ENCODE assay signal across 1 cellular context in genomic region chr4:127782275-127783025, GRCh38.
TF ChIP-seq lines count a peak whose summit lies in the region.

HSPA4L (plus strand) TSS chr4:127782322; CDS start chr4:127782551, 229 bp downstream.

TF ChIP-seq in HepG2, 621 proteins besides CTCF, POLR2A, EP300 and RAD21 (continued from another document and continues in another):
- TF ChIP-seq CENPX (CRISPR knock-in tag; IDR thresholded peaks at IDR 0.05) (no peak), ZSCAN29 (CRISPR knock-in tag; conservative IDR thresholded peaks at IDR 0.05) (0 out of 2 replicates have a peak, but pooled peaks have one; percentile 25), MTA1 (CRISPR knock-in tag; IDR thresholded peaks at IDR 0.05; ENCODE audit: borderline replicate concordance) (no peak; the same call in 1 of the 2 replicates), GTF2F1 (IDR thresholded peaks at IDR 0.05; ENCODE audit: low read length) (no peak), ARNT (IDR thresholded peaks at IDR 0.05) (no peak), KLF16 (CRISPR knock-in tag; IDR thresholded peaks at IDR 0.05) (no peak), PREB (CRISPR knock-in tag; IDR thresholded peaks at IDR 0.05) (no peak), ZNF124 (CRISPR knock-in tag; IDR thresholded peaks at IDR 0.05) (no peak), SRY (CRISPR knock-in tag; IDR thresholded peaks at IDR 0.05) (0 out of 2 replicates have a peak, but pooled peaks have one; percentile 34), ZNF772 (CRISPR knock-in tag; IDR thresholded peaks at IDR 0.05) (no peak), RORA (CRISPR knock-in tag; IDR thresholded peaks at IDR 0.05) (no peak), ZNF564 (CRISPR knock-in tag; IDR thresholded peaks at IDR 0.05) (no peak; the same call in none of the 2 replicates), TCF7 (IDR thresholded peaks at IDR 0.05; ENCODE audit: low read depth) (no peak), ZNF383 (CRISPR knock-in tag; IDR thresholded peaks at IDR 0.05; ENCODE audit: borderline replicate concordance) (no peak), HNRNPLL (IDR thresholded peaks at IDR 0.05; ENCODE audit: low read depth, low read length, poor library complexity, severe bottlenecking) (peak; percentile 92), ZNF180 (CRISPR knock-in tag; IDR thresholded peaks at IDR 0.05; ENCODE audit: borderline replicate concordance, low read depth) (no peak), ZNF619 (CRISPR knock-in tag; IDR thresholded peaks at IDR 0.05) (no peak), ZMYM4 (CRISPR knock-in tag; IDR thresholded peaks at IDR 0.05) (0 out of 2 replicates have a peak, but pooled peaks have one; percentile 52), CCAR2 (optimal IDR thresholded peaks at IDR 0.05; ENCODE audit: low read depth, low read length) (no peak), SIN3B (IDR thresholded peaks at IDR 0.05; ENCODE audit: low read length) (no peak), ARID4A (CRISPR knock-in tag; IDR thresholded peaks at IDR 0.05; ENCODE audit: borderline replicate concordance) (peak; percentile 55; the same call in 1 of the 2 replicates), GATA4 (IDR thresholded peaks at IDR 0.05; ENCODE audit: borderline replicate concordance, low read depth) (no peak), ZNF10 (CRISPR knock-in tag; IDR thresholded peaks at IDR 0.05; ENCODE audit: borderline replicate concordance, low read depth) (no peak), POGK (CRISPR knock-in tag; conservative IDR thresholded peaks at IDR 0.05) (no peak), ZFP36L2 (CRISPR knock-in tag; IDR thresholded peaks at IDR 0.05) (no peak), ZNF646 (CRISPR knock-in tag; IDR thresholded peaks at IDR 0.05) (no peak), ZNF276 (CRISPR knock-in tag; IDR thresholded peaks at IDR 0.05; ENCODE audit: low read depth) (no peak; the same call in 1 of the 2 replicates), ZNF780A (CRISPR knock-in tag; IDR thresholded peaks at IDR 0.05) (no peak), SP4 (CRISPR knock-in tag; IDR thresholded peaks at IDR 0.05) (no peak; the same call in 1 of the 2 replicates), PCBP1 (IDR thresholded peaks at IDR 0.05; ENCODE audit: borderline replicate concordance, low read depth, low read length) (no peak), ZNF292 (CRISPR knock-in tag; IDR thresholded peaks at IDR 0.05; ENCODE audit: borderline replicate concordance, low read depth) (no peak), RBAK (CRISPR knock-in tag; IDR thresholded peaks at IDR 0.05) (no peak), POLR2AphosphoS2 (IDR thresholded peaks at IDR 0.05; ENCODE audit: low read depth, low read length) (no peak), MTA3 (CRISPR knock-in tag; IDR thresholded peaks at IDR 0.05) (no peak), PAF1 (CRISPR knock-in tag; IDR thresholded peaks at IDR 0.05) (no peak), ZSCAN22 (CRISPR knock-in tag; IDR thresholded peaks at IDR 0.05) (no peak), ZNF335 (CRISPR knock-in tag; IDR thresholded peaks at IDR 0.05) (no peak), SOX13 (IDR thresholded peaks at IDR 0.05) (no peak), SOX13 (CRISPR knock-in tag; conservative IDR thresholded peaks at IDR 0.05 in 1 of 2, IDR thresholded peaks at IDR 0.05 in 1 of 2) (no peak), CREB3 (CRISPR knock-in tag; IDR thresholded peaks at IDR 0.05) (no peak), ZNF574 (CRISPR knock-in tag; IDR thresholded peaks at IDR 0.05) (no peak; the same call in 1 of the 2 replicates), ZNF616 (CRISPR knock-in tag; IDR thresholded peaks at IDR 0.05; ENCODE audit: low read depth) (no peak), PHF20 (CRISPR knock-in tag; IDR thresholded peaks at IDR 0.05) (no peak), SETDB1 (CRISPR knock-in tag; IDR thresholded peaks at IDR 0.05; ENCODE audit: borderline replicate concordance) (no peak), ZNF781 (CRISPR knock-in tag; IDR thresholded peaks at IDR 0.05; ENCODE audit: borderline replicate concordance, not compliant biosample characterization) (no peak), IRF2 (CRISPR knock-in tag; IDR thresholded peaks at IDR 0.05) (peak; percentile 11; the same call in 1 of the 2 replicates), BRD4 (CRISPR knock-in tag; IDR thresholded peaks at IDR 0.05) (no peak), ARNT2 (CRISPR knock-in tag; IDR thresholded peaks at IDR 0.05; ENCODE audit: low read depth) (peak; percentile 63), MTF1 (CRISPR knock-in tag; IDR thresholded peaks at IDR 0.05) (no peak), ZNF382 (CRISPR knock-in tag; IDR thresholded peaks at IDR 0.05; ENCODE audit: borderline replicate concordance) (no peak), TEAD3 (CRISPR knock-in tag; optimal IDR thresholded peaks at IDR 0.05; ENCODE audit: borderline replicate concordance) (no peak)
